ENCODE assay signal across 36 cellular contexts in the genomic region with DNA sequence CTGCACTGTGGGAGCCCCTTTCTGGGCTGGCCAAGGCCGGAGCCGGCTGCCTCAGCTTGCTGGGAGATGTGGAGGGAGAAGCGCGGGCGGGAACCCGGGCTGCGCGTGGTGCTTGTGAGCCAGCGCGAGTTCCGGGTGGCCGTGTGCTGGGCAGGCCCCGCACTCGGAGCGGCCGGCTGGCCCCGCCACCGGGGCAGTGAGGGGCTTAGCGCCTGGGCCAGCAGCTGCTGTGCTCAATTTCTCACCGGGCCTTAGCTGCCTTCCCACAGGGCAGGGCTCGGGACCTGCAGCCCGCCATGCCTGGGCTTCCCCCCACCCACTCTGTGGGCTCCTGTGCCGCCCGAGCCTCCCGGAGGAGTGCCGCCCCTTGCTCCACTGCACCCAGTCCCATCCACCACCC.
"Had no signal": no experiment of that assay in that cellular context is flagged by ENCODE, and none has a peak within 500 bp of the region (broad histone marks: within the 10 kb centered on the region; RNA-seq: fewer than 3 reads in every experiment).

No MANE protein-coding gene starts in this region.

- H3K4me1 ChIP-seq: adrenal gland, body of pancreas, breast epithelium had no signal

- DNase-seq: activated B cell treated with CpG ODN at 0.5 μM for 24 hours; activated CD4-positive, alpha-beta memory T cell treated with anti-CD3 and anti-CD28 coated beads for 36 hours; activated CD4-positive, alpha-beta T cell treated with anti-CD3 and anti-CD28 coated beads for 4 hours; activated CD4-positive, alpha-beta T cell treated with anti-CD3 and anti-CD28 coated beads, Interleukin-2, amount 10 ng/mL, durations not matched to agents 24 days and 14 days; activated CD4-positive, alpha-beta T cell treated with anti-CD3 and anti-CD28 coated beads, Interleukin-2, amount 50 U/mL, for 1 hour; activated CD4-positive, alpha-beta T cell treated with anti-CD3 and anti-CD28 coated beads, Interleukin-2, amount 50 U/mL, for 4 hours; activated CD4-positive, CD25-positive, alpha-beta regulatory T cell treated with anti-CD3 and anti-CD28 coated beads, Interleukin-2, amount 50 U/mL, for 72 hours; activated CD8-positive, alpha-beta memory T cell treated with anti-CD3 and anti-CD28 coated beads, Interleukin-2, amount 50 U/mL, for 4 hours; activated CD8-positive, alpha-beta T cell treated with anti-CD3 and anti-CD28 coated beads for 36 hours; activated effector memory CD4-positive, alpha-beta T cell treated with anti-CD3 and anti-CD28 coated beads, Interleukin-2, amount 50 U/mL, for 16 hours; activated naive CD4-positive, alpha-beta T cell; activated naive CD4-positive, alpha-beta T cell treated with anti-CD3 and anti-CD28 coated beads for 36 hours; activated naive CD4-positive, alpha-beta T cell treated with anti-CD3 and anti-CD28 coated beads, Interleukin-2, amount 50 U/mL, for 16 hours; activated naive CD8-positive, alpha-beta T cell treated with anti-CD3 and anti-CD28 coated beads for 36 hours; activated T-cell treated with anti-CD3 and anti-CD28 coated beads for 4 hours; activated T-cell treated with anti-CD3 and anti-CD28 coated beads, Interleukin-2, amount 50 U/mL, for 1 hour; activated T-cell treated with anti-CD3 and anti-CD28 coated beads, Interleukin-2, amount 50 U/mL, for 4 hours; activated T-cell treated with anti-CD3 and anti-CD28 coated beads, Interleukin-2, amount 50 U/mL, for 72 hours; amniotic stem cell; aorta; body of pancreas; brain microvascular endothelial cell; central memory CD4-positive, alpha-beta T cell; T-helper 1 cell; T-helper 2 cell; T-helper 9 cell had no signal

- FAIRE-seq: astrocyte, TTC549 had no signal

- ATAC-seq: activated CD8-positive, alpha-beta T cell treated with anti-CD3 and anti-CD28 coated beads for 36 hours; activated naive CD4-positive, alpha-beta T cell treated with anti-CD3 and anti-CD28 coated beads, Interleukin-2, amount 50 U/mL, for 72 hours; activated T-cell treated with anti-CD3 and anti-CD28 coated beads, Interleukin-2, amount 50 U/mL, for 4 hours; activated T-cell treated with anti-CD3 and anti-CD28 coated beads, Interleukin-2, amount 50 U/mL, for 72 hours; activated T-helper 17 cell treated with anti-CD3 and anti-CD28 coated beads, Interleukin-2, amount 50 U/mL, for 72 hours; body of pancreas had no signal

- H3K36me3 ChIP-seq: adrenal gland, brain microvascular endothelial cell, breast epithelium had no signal

- H3K9me3 ChIP-seq: adrenal gland, body of pancreas, breast epithelium had no signal

- H3K36me3 Mint-ChIP-seq: activated CD4-positive, alpha-beta memory T cell treated with anti-CD3 and anti-CD28 coated beads for 36 hours; activated naive CD4-positive, alpha-beta T cell treated with anti-CD3 and anti-CD28 coated beads, Interleukin-2, amount 50 U/mL, for 72 hours; activated naive CD8-positive, alpha-beta T cell treated with anti-CD3 and anti-CD28 coated beads for 36 hours had no signal

- H3K27ac Mint-ChIP-seq: activated B cell treated with CpG ODN at 0.5 μM for 24 hours; activated CD4-positive, alpha-beta memory T cell treated with anti-CD3 and anti-CD28 coated beads for 36 hours; activated CD4-positive, alpha-beta T cell treated with anti-CD3 and anti-CD28 coated beads, Interleukin-2, amount 10 ng/mL, durations not matched to agents 24 days and 14 days; activated CD8-positive, alpha-beta T cell treated with anti-CD3 and anti-CD28 coated beads for 36 hours; activated naive CD4-positive, alpha-beta T cell treated with anti-CD3 and anti-CD28 coated beads for 36 hours; activated naive CD4-positive, alpha-beta T cell treated with anti-CD3 and anti-CD28 coated beads, Interleukin-2, amount 50 U/mL, for 72 hours; activated naive CD8-positive, alpha-beta T cell treated with anti-CD3 and anti-CD28 coated beads for 36 hours; activated T-cell treated with anti-CD3 and anti-CD28 coated beads, Interleukin-2, amount 50 U/mL, for 72 hours; activated T-helper 1 cell treated with anti-CD3 and anti-CD28 coated beads, Interleukin-12 subunit alpha, Interleukin-12 subunit beta, Interleukin-2, Interleukin-4 antibody, amounts not matched to agents 30 ng/mL and 10 ng/mL and 1 ng/mL, durations not matched to agents 14 hours and 24 hours and 36 hours; activated T-helper 17 cell treated with anti-CD3 and anti-CD28 coated beads, Interleukin-2, amount 50 U/mL, for 72 hours; T-helper 1 cell treated with Interleukin-12 subunit alpha and Interleukin-12 subunit beta and Interleukin-4 antibody, amounts not matched to agents 30 μg/mL and 1 μg/mL, for 36 hours; T-helper 2 cell treated with Interferon-gamma antibody and Interleukin-4, amounts not matched to agents 5 μg/mL and 100 μg/mL, for 36 hours had no signal

- H3K4me3 Mint-ChIP-seq: activated B cell treated with CpG ODN at 0.5 μM for 24 hours; activated CD4-positive, alpha-beta memory T cell treated with anti-CD3 and anti-CD28 coated beads for 36 hours; activated CD4-positive, alpha-beta T cell treated with anti-CD3 and anti-CD28 coated beads, Interleukin-2, amount 10 ng/mL, durations not matched to agents 24 days and 14 days; activated CD8-positive, alpha-beta T cell treated with anti-CD3 and anti-CD28 coated beads for 36 hours; activated naive CD4-positive, alpha-beta T cell treated with anti-CD3 and anti-CD28 coated beads for 36 hours; activated naive CD8-positive, alpha-beta T cell treated with anti-CD3 and anti-CD28 coated beads for 36 hours; activated T-cell treated with anti-CD3 and anti-CD28 coated beads, Interleukin-2, amount 50 U/mL, for 4 hours; activated T-cell treated with anti-CD3 and anti-CD28 coated beads, Interleukin-2, amount 50 U/mL, for 72 hours; activated T-helper 1 cell treated with anti-CD3 and anti-CD28 coated beads, Interleukin-12 subunit alpha, Interleukin-12 subunit beta, Interleukin-2, Interleukin-4 antibody, amounts not matched to agents 30 ng/mL and 10 ng/mL and 1 ng/mL, durations not matched to agents 14 hours and 24 hours and 36 hours; activated T-helper 17 cell treated with anti-CD3 and anti-CD28 coated beads, Interleukin-2, amount 50 U/mL, for 72 hours; T-helper 1 cell treated with Interleukin-12 subunit alpha and Interleukin-12 subunit beta and Interleukin-4 antibody, amounts not matched to agents 30 μg/mL and 1 μg/mL, for 36 hours; T-helper 2 cell treated with Interferon-gamma antibody and Interleukin-4, amounts not matched to agents 5 μg/mL and 100 μg/mL, for 36 hours had no signal

- H3K27me3 ChIP-seq: adrenal gland, body of pancreas, brain microvascular endothelial cell, breast epithelium had no signal

- H3K27me3 Mint-ChIP-seq: activated B cell treated with CpG ODN at 0.5 μM for 24 hours; activated CD4-positive, alpha-beta memory T cell treated with anti-CD3 and anti-CD28 coated beads for 36 hours; activated CD4-positive, alpha-beta T cell treated with anti-CD3 and anti-CD28 coated beads, Interleukin-2, amount 10 ng/mL, durations not matched to agents 24 days and 14 days; activated CD8-positive, alpha-beta T cell treated with anti-CD3 and anti-CD28 coated beads for 36 hours; activated naive CD8-positive, alpha-beta T cell treated with anti-CD3 and anti-CD28 coated beads for 36 hours; activated T-helper 17 cell treated with anti-CD3 and anti-CD28 coated beads, Interleukin-2, amount 50 U/mL, for 72 hours had no signal

- H3K4me1 Mint-ChIP-seq: activated B cell treated with CpG ODN at 0.5 μM for 24 hours; activated CD4-positive, alpha-beta T cell treated with anti-CD3 and anti-CD28 coated beads, Interleukin-2, amount 10 ng/mL, durations not matched to agents 24 days and 14 days; activated naive CD8-positive, alpha-beta T cell treated with anti-CD3 and anti-CD28 coated beads for 36 hours; activated T-helper 17 cell treated with anti-CD3 and anti-CD28 coated beads, Interleukin-2, amount 50 U/mL, for 72 hours had no signal

- H3K27ac ChIP-seq: adrenal gland, body of pancreas, brain microvascular endothelial cell, breast epithelium, VCaP had no signal

- H3K4me3 ChIP-seq: adrenal gland, body of pancreas, breast epithelium had no signal

- H3K9me3 Mint-ChIP-seq: activated B cell treated with CpG ODN at 0.5 μM for 24 hours; activated naive CD8-positive, alpha-beta T cell treated with anti-CD3 and anti-CD28 coated beads for 36 hours; activated T-helper 1 cell treated with anti-CD3 and anti-CD28 coated beads, Interleukin-12 subunit alpha, Interleukin-12 subunit beta, Interleukin-2, Interleukin-4 antibody, amounts not matched to agents 30 ng/mL and 10 ng/mL and 1 ng/mL, durations not matched to agents 14 hours and 24 hours and 36 hours; T-helper 1 cell treated with Interleukin-12 subunit alpha and Interleukin-12 subunit beta and Interleukin-4 antibody, amounts not matched to agents 30 μg/mL and 1 μg/mL, for 36 hours; T-helper 2 cell treated with Interferon-gamma antibody and Interleukin-4, amounts not matched to agents 5 μg/mL and 100 μg/mL, for 36 hours had no signal
